Comparison of ENCODE assay signal across 1 cellular context in the genomic region with DNA sequence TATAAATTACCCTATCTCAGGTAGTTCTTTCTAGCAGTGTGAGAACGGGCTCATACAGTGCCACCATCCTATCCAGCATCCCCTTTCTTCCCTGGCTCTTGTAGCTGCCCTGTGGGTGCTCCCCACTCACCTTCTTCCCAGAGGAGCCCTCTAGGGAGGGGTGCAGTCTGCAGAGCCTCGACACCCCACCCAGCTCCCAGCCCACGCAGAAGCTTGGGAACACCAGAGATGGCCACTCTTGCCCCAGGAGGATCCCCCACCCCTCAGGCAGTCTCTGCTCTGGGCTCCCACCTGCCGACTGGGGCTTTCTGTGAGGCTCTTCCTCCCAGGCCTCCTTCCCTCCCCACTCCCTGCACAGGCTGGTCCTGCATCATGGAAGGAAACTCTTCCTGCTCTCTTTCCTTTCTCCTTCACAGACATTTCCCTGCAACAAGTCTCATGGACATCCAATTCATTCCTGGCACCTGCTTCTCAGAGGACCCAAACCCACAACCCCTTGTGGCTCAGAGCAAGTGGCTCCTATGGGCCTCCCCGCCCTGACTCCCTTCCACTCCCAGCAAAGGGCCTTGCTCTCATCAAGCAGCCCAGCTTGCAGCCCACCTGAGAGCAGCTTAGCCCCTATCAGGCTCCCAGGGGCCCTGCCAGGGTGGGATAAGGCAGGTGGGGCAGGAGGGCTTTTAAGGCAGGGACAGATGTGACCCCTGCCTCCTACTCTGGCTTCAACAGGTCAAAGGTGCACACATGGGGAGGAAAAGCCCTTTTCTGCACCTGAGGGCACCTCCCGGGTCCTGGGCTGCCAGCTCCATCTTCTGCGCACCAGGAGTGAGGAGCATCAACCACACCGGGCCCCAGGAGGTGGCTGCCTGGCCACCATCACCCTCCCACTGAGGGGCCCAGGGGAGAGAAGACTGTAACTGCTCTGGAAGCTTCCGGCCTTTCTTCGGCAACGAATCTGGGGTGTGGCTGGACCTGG.
TF ChIP-seq lines count a peak whose summit lies in the region.

No MANE protein-coding gene starts in this region.

TF ChIP-seq in H1, 55 proteins besides CTCF, POLR2A, EP300 and RAD21:
- TF ChIP-seq, protein P1, sequence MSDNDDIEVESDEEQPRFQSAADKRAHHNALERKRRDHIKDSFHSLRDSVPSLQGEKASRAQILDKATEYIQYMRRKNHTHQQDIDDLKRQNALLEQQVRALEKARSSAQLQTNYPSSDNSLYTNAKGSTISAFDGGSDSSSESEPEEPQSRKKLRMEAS (IDR thresholded peaks at IDR 0.05): no peak
- TF ChIP-seq TEAD4 (IDR thresholded peaks at IDR 0.05; ENCODE audit: low read depth, low read length): no peak
